In genomic region chr11:134734446-134734845, GRCh38 we compare ENCODE assay signal across 16 cellular contexts.
"Had no signal": no experiment of that assay in that cellular context is flagged by ENCODE, and none has a peak within 500 bp of the region (broad histone marks: within the 10 kb centered on the region; RNA-seq: fewer than 3 reads in every experiment).

No MANE protein-coding gene starts in this region.

- H3K4me1 Mint-ChIP-seq: naive thymus-derived CD4-positive, alpha-beta T cell had no signal

- H3K9me3 Mint-ChIP-seq: activated T-cell treated with anti-CD3 and anti-CD28 coated beads, Interleukin-2, amount 50 U/mL, for 24 hours; dendritic cell treated with granulocyte-macrophage colony-stimulating factor and Interleukin-4, amounts not matched to agents 40 ng/mL and 50 ng/mL, for 4 days; endodermal cell; naive thymus-derived CD4-positive, alpha-beta T cell had no signal

- H3K4me3 Mint-ChIP-seq: activated T-cell treated with anti-CD3 and anti-CD28 coated beads, Interleukin-2, amount 50 U/mL, for 24 hours; dendritic cell treated with granulocyte-macrophage colony-stimulating factor and Interleukin-4, amounts not matched to agents 40 ng/mL and 50 ng/mL, for 4 days; endodermal cell had no signal

- DNase-seq: activated effector memory CD4-positive, alpha-beta T cell treated with Interleukin-2 at 50 U/mL for 16 hours; activated T-cell treated with anti-CD3 and anti-CD28 coated beads, Interleukin-2, amount 50 U/mL, for 24 hours; caudate nucleus; endodermal cell; erythroblast; hippocampal formation; left cardiac atrium; naive thymus-derived CD4-positive, alpha-beta T cell; occipital lobe; stimulated activated CD4-positive, alpha-beta T cell treated with anti-CD3 and anti-CD28 coated beads, Interleukin-2, amount 100 ng/mL, for 24 hours; stimulated activated naive CD4-positive, alpha-beta T cell; T-helper 2 cell had no signal

- H3K36me3 Mint-ChIP-seq: naive thymus-derived CD4-positive, alpha-beta T cell had no signal

- H3K27me3 Mint-ChIP-seq: dendritic cell treated with granulocyte-macrophage colony-stimulating factor and Interleukin-4, amounts not matched to agents 40 ng/mL and 50 ng/mL, for 4 days had no signal

- H3K27ac Mint-ChIP-seq: activated T-cell treated with anti-CD3 and anti-CD28 coated beads, Interleukin-2, amount 50 U/mL, for 24 hours; dendritic cell treated with granulocyte-macrophage colony-stimulating factor and Interleukin-4, amounts not matched to agents 40 ng/mL and 50 ng/mL, for 4 days; naive thymus-derived CD4-positive, alpha-beta T cell had no signal

- ATAC-seq: naive thymus-derived CD4-positive, alpha-beta T cell; sciatic nerve had no signal

- H3K27ac ChIP-seq: ascending aorta, upper lobe of left lung had no signal
